ENCODE assay signal across 25 cellular contexts in the genomic region with DNA sequence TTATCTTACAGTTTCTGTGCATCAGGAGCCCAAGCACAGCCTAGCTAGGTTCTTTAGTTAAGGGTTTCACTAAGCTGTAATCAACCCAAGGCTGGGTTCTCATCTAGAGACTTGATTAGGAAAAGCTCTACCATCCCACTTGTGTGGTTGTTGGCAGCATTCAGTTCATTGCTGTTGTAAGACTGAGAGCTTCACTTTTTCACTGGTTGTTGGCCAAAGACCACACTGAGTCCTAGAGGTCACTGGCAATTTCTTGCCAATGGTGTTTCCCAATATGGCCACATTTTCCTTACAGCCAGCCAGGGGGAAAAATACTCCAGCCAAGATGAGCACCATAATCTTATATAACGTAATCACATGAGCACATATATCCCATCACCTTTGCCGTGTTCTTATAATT.
"Had no signal": no experiment of that assay in that cellular context is flagged by ENCODE, and none has a peak within 500 bp of the region (broad histone marks: within the 10 kb centered on the region; RNA-seq: fewer than 3 reads in every experiment).

No MANE protein-coding gene starts in this region.

- ATAC-seq: activated T-cell treated with anti-CD3 and anti-CD28 coated beads, Interleukin-2, amount 50 U/mL, for 4 hours; activated T-helper 17 cell treated with anti-CD3 and anti-CD28 coated beads, Interleukin-2, amount 50 U/mL, for 72 hours; body of pancreas; effector memory CD8-positive, alpha-beta T cell; WTC11 had no signal

- H3K4me3 ChIP-seq: body of pancreas, cardiac muscle cell, coronary artery, dorsolateral prefrontal cortex, esophagus muscularis mucosa had no signal

- DNase-seq: activated CD4-positive, alpha-beta memory T cell treated with anti-CD3 and anti-CD28 coated beads, Interleukin-2, amount 10 ng/mL, durations not matched to agents 7 days and 5 days; activated CD4-positive, alpha-beta T cell treated with anti-CD3 and anti-CD28 coated beads for 1 hour; activated CD4-positive, alpha-beta T cell treated with anti-CD3 and anti-CD28 coated beads for 4 hours; activated CD4-positive, alpha-beta T cell treated with anti-CD3 and anti-CD28 coated beads, Interleukin-2, amount 10 ng/mL, durations not matched to agents 7 days and 5 days; activated CD4-positive, alpha-beta T cell treated with anti-CD3 and anti-CD28 coated beads, Interleukin-2, amount 50 U/mL, for 4 hours; activated effector memory CD4-positive, alpha-beta T cell treated with Interleukin-2 at 50 U/mL for 16 hours; activated gamma-delta T cell treated with Interleukin-2 at 50 U/mL for 16 hours; activated naive CD4-positive, alpha-beta T cell treated with anti-CD3 and anti-CD28 coated beads, Interleukin-2, amount 50 U/mL, for 16 hours; activated naive CD4-positive, alpha-beta T cell treated with Interleukin-2 at 50 U/mL for 16 hours; activated T-cell treated with anti-CD3 and anti-CD28 coated beads, Interleukin-2, amount 50 U/mL, for 4 hours; amniotic stem cell; aorta; body of pancreas; central memory CD4-positive, alpha-beta T cell; dorsolateral prefrontal cortex; effector memory CD8-positive, alpha-beta T cell; erythroblast; foreskin fibroblast; head of caudate nucleus; T-helper 2 cell had no signal
